In the genomic region with DNA sequence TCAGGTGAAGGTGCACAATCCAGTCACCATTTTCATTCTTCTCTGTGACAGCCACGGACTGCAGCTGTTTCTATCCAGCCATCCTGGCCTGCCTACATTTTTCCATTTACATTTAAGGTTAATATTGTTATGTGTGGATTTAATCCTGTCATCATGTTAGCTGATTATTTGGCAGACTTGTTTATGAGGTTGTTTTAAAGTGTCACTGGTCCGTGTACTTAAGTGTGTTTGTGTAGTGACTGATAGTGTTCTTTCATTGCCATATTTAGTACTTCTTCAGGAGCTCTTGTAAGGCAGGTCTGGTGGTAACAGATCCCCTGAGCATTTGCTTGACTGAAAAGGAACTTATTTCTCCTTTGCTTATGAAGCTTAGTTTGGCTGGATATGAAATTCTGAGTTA, we compare ENCODE assay signal across 25 cellular contexts.
"Had no signal": no experiment of that assay in that cellular context is flagged by ENCODE, and none has a peak within 500 bp of the region (broad histone marks: within the 10 kb centered on the region; RNA-seq: fewer than 3 reads in every experiment).

No MANE protein-coding gene starts in this region.

- H3K36me3 ChIP-seq: esophagus squamous epithelium, gastrocnemius medialis, heart right ventricle, left ventricle myocardium inferior, lower lobe of right lung had no signal

- H3K4me3 Mint-ChIP-seq: mesothelial cell of epicardium; naive B cell; naive thymus-derived CD8-positive, alpha-beta T cell had no signal

- ATAC-seq: esophagus mucosa; gastrocnemius medialis; heart right ventricle; left cardiac atrium; left lobe of liver; mucosa of descending colon; naive thymus-derived CD8-positive, alpha-beta T cell had no signal

- H3K27me3 ChIP-seq: esophagus squamous epithelium, gastrocnemius medialis, heart right ventricle had no signal

- H3K36me3 Mint-ChIP-seq: mesothelial cell of epicardium; naive B cell; naive thymus-derived CD8-positive, alpha-beta T cell had no signal

- H3K4me1 Mint-ChIP-seq: mesothelial cell of epicardium; naive B cell; naive thymus-derived CD8-positive, alpha-beta T cell had no signal

- H3K27me3 Mint-ChIP-seq: naive B cell; naive thymus-derived CD8-positive, alpha-beta T cell had no signal

- DNase-seq: dermis blood vessel endothelial cell; dorsolateral prefrontal cortex; effector CD4-positive, alpha-beta T cell; effector memory CD4-positive, alpha-beta T cell; erythroblast; esophagus squamous epithelium; foreskin fibroblast; foreskin melanocyte; gastrocnemius medialis; glutamatergic neuron; head of caudate nucleus; heart right ventricle; hippocampal formation; left cardiac atrium; left ventricle myocardium inferior; lower lobe of right lung; mesenchymal stem cell; mucosa of descending colon; naive B cell; naive thymus-derived CD8-positive, alpha-beta T cell had no signal

- H3K4me3 ChIP-seq: coronary artery, dorsolateral prefrontal cortex, esophagus squamous epithelium, gastrocnemius medialis, heart right ventricle, left ventricle myocardium inferior, lower lobe of right lung, mucosa of descending colon had no signal

- H3K27ac ChIP-seq: coronary artery, dorsolateral prefrontal cortex, epithelial cell of prostate, esophagus squamous epithelium, gastrocnemius medialis, heart right ventricle, left ventricle myocardium inferior, lower lobe of right lung had no signal

- H3K4me1 ChIP-seq: esophagus squamous epithelium, gastrocnemius medialis, left ventricle myocardium inferior, lower lobe of right lung had no signal

- H3K27ac Mint-ChIP-seq: mesothelial cell of epicardium, naive B cell had no signal

- H3K9me3 ChIP-seq: esophagus squamous epithelium, gastrocnemius medialis, left ventricle myocardium inferior, lower lobe of right lung, mucosa of descending colon had no signal
